In the genomic region with DNA sequence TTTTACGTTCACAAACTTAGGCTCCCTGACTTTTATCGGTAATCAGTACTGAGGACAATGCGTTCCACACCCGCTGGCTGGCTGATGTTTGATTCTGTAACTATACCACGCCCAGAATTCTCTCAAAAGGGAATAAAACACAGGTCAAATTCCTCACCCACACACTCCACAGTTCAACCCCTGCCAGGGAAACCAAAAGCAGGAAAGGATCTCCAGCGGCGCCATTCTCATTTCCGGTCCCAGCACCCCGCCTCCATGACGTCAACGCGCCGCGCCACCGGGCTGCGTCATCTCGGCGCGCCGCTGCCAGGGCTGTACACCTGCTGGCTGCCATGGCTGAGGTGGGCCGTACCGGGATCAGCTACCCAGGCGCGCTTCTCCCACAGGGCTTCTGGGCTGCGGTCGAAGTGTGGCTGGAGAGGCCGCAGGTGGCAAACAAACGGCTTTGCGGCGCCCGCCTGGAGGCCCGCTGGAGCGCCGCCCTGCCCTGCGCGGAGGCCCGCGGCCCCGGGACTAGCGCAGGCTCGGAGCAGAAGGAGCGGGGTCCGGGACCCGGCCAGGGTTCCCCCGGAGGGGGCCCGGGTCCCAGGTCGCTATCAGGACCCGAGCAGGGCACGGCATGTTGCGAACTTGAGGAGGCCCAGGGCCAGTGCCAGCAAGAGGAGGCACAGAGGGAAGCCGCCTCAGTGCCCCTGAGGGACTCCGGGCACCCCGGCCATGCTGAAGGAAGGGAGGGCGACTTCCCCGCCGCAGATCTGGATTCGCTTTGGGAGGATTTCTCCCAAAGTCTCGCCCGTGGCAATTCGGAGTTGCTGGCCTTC, we compare ENCODE assay signal across 8 cellular contexts. TPM values are rescaled to one million over a fixed set of nuclear protein-coding genes. Genes with fewer than 3 reads are reported as not detected.
DNase-seq lines count a peak whose midpoint lies in the region; ATAC-seq and TF ChIP-seq lines count a peak whose summit lies in the region.

ACOX3 (minus strand) TSS at position 233 of the 821 bp plus-strand sequence. CDS start 24,202 bp downstream, outside the sequence.
TRMT44 (plus strand) TSS at position 287 of the 821 bp plus-strand sequence; CDS start at position 333, 46 bp downstream.

- H3K4me1 ChIP-seq in left lung, result peaks cover 28 to 68% of the 10 kb centered on the region in 2 donors

- no peaks in the 10 kb centered on the region for H3K27me3 Mint-ChIP-seq in dendritic cell treated with granulocyte-macrophage colony-stimulating factor and Interleukin-4, amounts not matched to agents 40 ng/mL and 50 ng/mL, for 4 days

- no peak for TF ChIP-seq CTCF in C4-2B (conservative IDR thresholded peaks at IDR 0.05)
- no peak for TF ChIP-seq CTCF in left lung (IDR thresholded peaks at IDR 0.05)

- intact Hi-C loops in dendritic cell treated with granulocyte-macrophage colony-stimulating factor and Interleukin-4, amounts not matched to agents 40 ng/mL and 50 ng/mL, for 4 days (cut with micrococcal nuclease), result loop anchor here (1.0 kb wide), 1 partner anchor 12 kb away; no protein-coding TSS in a partner anchor
- intact Hi-C loops in left lung (cut with DNase I), result no loop called here

- no peaks in the 10 kb centered on the region for H3K9me3 ChIP-seq in left lung

- DNase-seq in NCI-H748 treated with DMSO at 0.1 percent for 48 hours (lab: John Stamatoyannopoulos, UW) (peak; percentile 66), left lung (peak; percentile 91 to 96)
- peak; percentile 90 to 93 for DNase-seq in activated CD4-positive, alpha-beta T cell treated with anti-CD3 and anti-CD28 coated beads, Interleukin-2, amount 50 U/mL, for 4 hours
- peak; percentile 92 for DNase-seq in stimulated activated CD4-positive, alpha-beta T cell treated with anti-CD3 and anti-CD28 coated beads, Interleukin-2, amount 100 ng/mL, for 4 hours (ENCODE audit: low read depth)

- no peaks in the 10 kb centered on the region for H3K27me3 ChIP-seq in left lung

- peak; percentile 73 for ATAC-seq in GM19328 (IDR thresholded peaks at IDR 0.05; ENCODE audit: unreplicated experiment)
- peak; percentile 79 for ATAC-seq in HG03520 (IDR thresholded peaks at IDR 0.05; ENCODE audit: unreplicated experiment)
- peak; percentile 91 for ATAC-seq in left lung

- H3K36me3 ChIP-seq in left lung, result no peaks in the 10 kb centered on the region

- H3K27ac Mint-ChIP-seq in dendritic cell treated with granulocyte-macrophage colony-stimulating factor and Interleukin-4, amounts not matched to agents 40 ng/mL and 50 ng/mL, for 4 days, result peak within 1 kb of the TSS; percentile 97

- H3K4me3 Mint-ChIP-seq in dendritic cell treated with granulocyte-macrophage colony-stimulating factor and Interleukin-4, amounts not matched to agents 40 ng/mL and 50 ng/mL, for 4 days, result peak within 1 kb of the TSS; percentile 84

- H3K4me3 ChIP-seq in left lung, result peak within 1 kb of the TSS; percentile 96 to 100

- peaks cover 56% of the 10 kb centered on the region for H3K4me1 Mint-ChIP-seq in dendritic cell treated with granulocyte-macrophage colony-stimulating factor and Interleukin-4, amounts not matched to agents 40 ng/mL and 50 ng/mL, for 4 days (ENCODE audit: low read depth)

- H3K36me3 Mint-ChIP-seq in dendritic cell treated with granulocyte-macrophage colony-stimulating factor and Interleukin-4, amounts not matched to agents 40 ng/mL and 50 ng/mL, for 4 days (ENCODE audit: low read depth), result peaks cover 38% of the 10 kb centered on the region

- peaks cover 24% of the 10 kb centered on the region for H3K9me3 Mint-ChIP-seq in dendritic cell treated with granulocyte-macrophage colony-stimulating factor and Interleukin-4, amounts not matched to agents 40 ng/mL and 50 ng/mL, for 4 days

- H3K27ac ChIP-seq in C4-2B, result peak within 1 kb of the TSS; percentile 77
- H3K27ac ChIP-seq in left lung, result peak within 1 kb of the TSS; percentile 94 to 97

RNA-seq across cellular contexts. Expression of gene ACOX3, which starts in this region (rescaled TPM):
- 10 to 100 TPM; 22.5 to 31.7 TPM for total RNA-seq in left lung

RNA-seq across cellular contexts. Expression of gene TRMT44, which starts in this region (rescaled TPM):
- total RNA-seq in left lung, result 10 to 100 TPM; 15.0 to 18.7 TPM

Comparison
In these comparisons a context has a peak if more than half of its experiments do, and no peak if none do; other contexts are left out.
1. Peak in every context shown above with its lines: DNase-seq, ATAC-seq, H3K4me3 ChIP-seq and H3K27ac ChIP-seq.